7 cellular contexts compared by ENCODE assay signal in genomic region chr2:201130524-201131186, GRCh38. TPM values are rescaled to one million over a fixed set of nuclear protein-coding genes. Genes with fewer than 3 reads are reported as not detected.
A peak's percentile ranks its signal among the peaks of the same experiment; 100 is the strongest.
DNase-seq lines count a peak whose midpoint lies in the region; ATAC-seq, FAIRE-seq and TF ChIP-seq lines count a peak whose summit lies in the region.

No MANE protein-coding gene starts in this region.

- no peak overlapping the region for H3K4me3 ChIP-seq in coronary artery
- H3K4me3 ChIP-seq in SJCRH30 = no peak overlapping the region

- H3K9me3 ChIP-seq in SJCRH30 (replicated peaks) = no peaks in the 10 kb centered on the region

- no peaks in the 10 kb centered on the region for H3K27me3 ChIP-seq in SJCRH30

- ATAC-seq in naive thymus-derived CD8-positive, alpha-beta T cell = peak; percentile 61 to 64
- no peak for ATAC-seq in sciatic nerve

- H3K9me3 Mint-ChIP-seq in naive thymus-derived CD8-positive, alpha-beta T cell = no peaks in the 10 kb centered on the region

- intact Hi-C loops in sciatic nerve (cut with DNase I) = no loop called here

- no peak for TF ChIP-seq POLR2A in H54 (IDR thresholded peaks at IDR 0.05; ENCODE audit: low read depth, low read length)

- peak; percentile 74 for FAIRE-seq in H54 (lab: Jason Lieb, UNC)

- no peak for DNase-seq in H54 (ENCODE audit: insufficient read length, low spot score)
- peak; percentile 84 for DNase-seq in RPMI7951 (ENCODE audit: low read depth)
- no peak for DNase-seq in coronary artery (ENCODE audit: low spot score)
- peak in 3 of 10 donors; percentile 31 to 54 (median 34) for DNase-seq in naive thymus-derived CD8-positive, alpha-beta T cell
- no peak for DNase-seq in SJCRH30
- DNase-seq in sciatic nerve (ENCODE audit: low spot score) = no peak
- no peak for DNase-seq in NAMALWA (ENCODE audit: low spot score)

- no peaks in the 10 kb centered on the region for H3K36me3 ChIP-seq in SJCRH30

- POLR2A ChIA-PET in naive thymus-derived CD8-positive, alpha-beta T cell (lab: Charles Lee) = interaction anchor here (1.3 kb wide), 1 partner anchor 27 kb away, joined by 4 read pairs; no protein-coding TSS in a partner anchor

- peak overlapping the region; percentile 32 to 70 for H3K27ac ChIP-seq in coronary artery
- H3K27ac ChIP-seq in SJCRH30 = no peak overlapping the region

- TF ChIP-seq CTCF in coronary artery (IDR thresholded peaks at IDR 0.05) = no peak

- no peaks in the 10 kb centered on the region for H3K27me3 Mint-ChIP-seq in naive thymus-derived CD8-positive, alpha-beta T cell

- H3K27ac Mint-ChIP-seq in naive thymus-derived CD8-positive, alpha-beta T cell = peak overlapping the region; percentile 61 to 97 (median 92)

- H3K4me3 Mint-ChIP-seq in naive thymus-derived CD8-positive, alpha-beta T cell = peak overlapping the region; percentile 36 to 80 (median 60)

- peaks cover 6 to 40% (median 9%) of the 10 kb centered on the region in 3 donors for H3K36me3 Mint-ChIP-seq in naive thymus-derived CD8-positive, alpha-beta T cell

- H3K4me1 Mint-ChIP-seq in naive thymus-derived CD8-positive, alpha-beta T cell = peaks cover 47 to 78% (median 70%) of the 10 kb centered on the region in 4 donors

- peaks cover 30% of the 10 kb centered on the region for H3K4me1 ChIP-seq in SJCRH30

RNA-seq across cellular contexts. Expression of gene CFLAR, which starts 14.7 kb away (rescaled TPM):
- 45.3 and 46.5 TPM in 2 replicates for total RNA-seq in RPMI7951 (2014; rRNA removed; shearing (Covaris generic))
- total RNA-seq in naive thymus-derived CD8-positive, alpha-beta T cell = 100 to 1,000 TPM; 127 to 142 TPM
- 10 to 100 TPM; 50.7 to 93.3 (median 63.9) TPM for polyA plus RNA-seq in naive thymus-derived CD8-positive, alpha-beta T cell
- total RNA-seq in SJCRH30 (2014; rRNA removed; shearing (Covaris generic)) = 13.6 TPM in 2 replicates
- 210 TPM for total RNA-seq in sciatic nerve

RNA-seq across cellular contexts. Expression of gene CASP10, which starts 52.3 kb away (rescaled TPM):
- total RNA-seq in RPMI7951 (2014; rRNA removed; shearing (Covaris generic)) = 7.4 and 8.5 TPM in 2 replicates
- total RNA-seq in naive thymus-derived CD8-positive, alpha-beta T cell = 10 to 100 TPM; 47.2 to 48.1 TPM
- 10 to 100 TPM in 2 of 3 donors, 1 to 10 TPM in 1; 8.6 to 17.5 (median 14.6) TPM for polyA plus RNA-seq in naive thymus-derived CD8-positive, alpha-beta T cell
- 1.0 and 1.1 TPM in 2 replicates for total RNA-seq in SJCRH30 (2014; rRNA removed; shearing (Covaris generic))
- total RNA-seq in sciatic nerve = 14.3 TPM

RNA-seq across cellular contexts. Expression of gene NDUFB3, which starts 58.9 kb away (rescaled TPM):
- total RNA-seq in RPMI7951 (2014; rRNA removed; shearing (Covaris generic)) = 212 and 224 TPM in 2 replicates
- 10 to 100 TPM; 40.6 to 47.8 TPM for total RNA-seq in naive thymus-derived CD8-positive, alpha-beta T cell
- polyA plus RNA-seq in naive thymus-derived CD8-positive, alpha-beta T cell = 100 to 1,000 TPM; 279 to 299 (median 298) TPM
- 126 and 138 TPM in 2 replicates for total RNA-seq in SJCRH30 (2014; rRNA removed; shearing (Covaris generic))
- 49.6 TPM for total RNA-seq in sciatic nerve

RNA-seq across cellular contexts. Expression of gene HYCC2, which starts 59.2 kb away (rescaled TPM):
- 7.0 and 7.3 TPM in 2 replicates for total RNA-seq in RPMI7951 (2014; rRNA removed; shearing (Covaris generic))
- total RNA-seq in naive thymus-derived CD8-positive, alpha-beta T cell = 10 to 100 TPM; 34.2 to 38.1 TPM
- polyA plus RNA-seq in naive thymus-derived CD8-positive, alpha-beta T cell = 10 to 100 TPM; 20.8 to 32.5 (median 23.0) TPM
- total RNA-seq in SJCRH30 (2014; rRNA removed; shearing (Covaris generic)) = 6.6 and 9.3 TPM in 2 replicates
- 35.0 TPM for total RNA-seq in sciatic nerve
